In genomic region chr17:76714822-76715461, GRCh38 we compare ENCODE assay signal across 8 cellular contexts. TPM values are rescaled to one million over a fixed set of nuclear protein-coding genes. Genes with fewer than 3 reads are reported as not detected.
DNase-seq lines count a peak whose midpoint lies in the region; ATAC-seq and TF ChIP-seq lines count a peak whose summit lies in the region.

No MANE protein-coding gene starts in this region.

- H3K36me3 Mint-ChIP-seq in neural crest cell (ENCODE audit: low read depth), result peaks cover 4% of the 10 kb centered on the region

- H3K27ac Mint-ChIP-seq in neural crest cell (ENCODE audit: unreplicated experiment), result no peak overlapping the region

- TF ChIP-seq CTCF in GM12872 (IDR thresholded peaks at IDR 0.05; ENCODE audit: insufficient read depth, low read depth, low read length) (peak; percentile 64; the same call in 2 of the 3 replicates), neural crest cell (conservative IDR thresholded peaks at IDR 0.05) (peak; percentile 89)

- peaks cover 14% of the 10 kb centered on the region for H3K4me1 Mint-ChIP-seq in neural crest cell

- DNase-seq in NCI-H226, result peak; percentile 26
- DNase-seq in activated T-cell treated with anti-CD3 and anti-CD28 coated beads for 1 hour (ENCODE audit: low read depth), result peak; percentile 85
- peak; percentile 67 to 85 for DNase-seq in erythroblast (lab: John Stamatoyannopoulos, UW)
- DNase-seq in neural crest cell (ENCODE audit: low read depth, low spot score), result peak; percentile 82
- DNase-seq in superior temporal gyrus (ENCODE audit: extremely low spot score), result peak; percentile 89

- H3K4me3 Mint-ChIP-seq in neural crest cell, result peak overlapping the region; percentile 21

- TF ChIP-seq POLR2A in erythroblast (IDR thresholded peaks at IDR 0.05; ENCODE audit: low read length), result no peak

- no peaks in the 10 kb centered on the region for H3K9me3 Mint-ChIP-seq in neural crest cell

- ATAC-seq in HG02571 (IDR thresholded peaks at IDR 0.05; ENCODE audit: unreplicated experiment) (no peak), GM21360 (IDR thresholded peaks at IDR 0.05; ENCODE audit: unreplicated experiment) (no peak)

- no peaks in the 10 kb centered on the region for H3K27me3 Mint-ChIP-seq in neural crest cell (ENCODE audit: low read depth)

RNA-seq across cellular contexts. Expression of gene MXRA7, which starts 4.2 kb away (rescaled TPM):
- 46.1 and 54.0 TPM in 2 replicates for total RNA-seq in neural crest cell

RNA-seq across cellular contexts. Expression of gene JMJD6, which starts 11.5 kb away (rescaled TPM):
- total RNA-seq in neural crest cell, result 25.1 and 29.0 TPM in 2 replicates

RNA-seq across cellular contexts. Expression of gene METTL23, which starts 11.7 kb away (rescaled TPM):
- 28.7 and 32.3 TPM in 2 replicates for total RNA-seq in neural crest cell

RNA-seq across cellular contexts. Expression of gene SRSF2, which starts 22.2 kb away (rescaled TPM):
- total RNA-seq in neural crest cell, result 425 and 453 TPM in 2 replicates

RNA-seq across cellular contexts. Expression of gene MFSD11, which starts 23.0 kb away (rescaled TPM):
- total RNA-seq in neural crest cell, result 29.6 and 31.6 TPM in 2 replicates

Comparison
In these comparisons a context has a peak if more than half of its experiments do, and no peak if none do; other contexts are left out.
1. DNase-seq: peak in every context shown above with its lines; median percentile 89 in superior temporal gyrus; 85 in activated T-cell treated with anti-CD3 and anti-CD28 coated beads for 1 hour; 82 in neural crest cell; 76 in erythroblast; 26 in NCI-H226.